10 cellular contexts compared by ENCODE assay signal in the genomic region with DNA sequence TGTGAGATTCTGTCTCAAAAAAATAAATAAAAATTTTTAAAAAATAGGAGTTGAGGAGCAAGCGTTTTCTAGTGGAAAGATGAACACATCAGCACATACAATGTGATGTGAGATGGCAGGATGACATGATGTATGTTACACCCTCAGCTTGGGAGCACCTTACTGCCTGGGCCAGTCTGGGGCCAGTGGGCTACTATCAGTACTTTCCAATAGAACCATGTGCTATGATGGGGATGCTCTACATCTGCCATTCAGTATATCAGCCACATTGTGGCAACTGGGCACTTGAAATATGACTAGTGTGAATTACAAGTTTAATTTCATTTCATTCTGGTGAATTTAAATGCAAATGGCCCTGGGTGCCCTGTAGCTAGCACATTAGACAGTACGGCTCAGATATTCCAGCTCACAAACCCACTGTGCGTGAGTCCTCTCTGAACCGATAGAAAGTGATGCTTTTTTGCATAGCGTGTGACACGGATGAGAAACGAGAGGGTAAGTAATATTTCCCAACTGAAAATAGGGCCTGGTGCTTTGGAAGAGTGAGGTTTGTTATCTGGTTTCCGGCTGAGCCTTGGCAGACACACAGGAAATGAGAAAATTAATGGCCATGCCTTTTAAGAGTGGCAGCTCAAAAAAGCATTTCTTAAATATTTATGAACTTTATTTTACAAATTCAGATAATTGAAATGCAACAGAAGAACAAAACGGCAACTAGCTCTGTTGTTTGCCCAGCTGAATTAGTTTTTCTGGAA.
DNase-seq lines count a peak whose midpoint lies in the region; ATAC-seq and TF ChIP-seq lines count a peak whose summit lies in the region.
"Had no signal": no experiment of that assay in that cellular context is flagged by ENCODE, and none has a peak within 500 bp of the region (broad histone marks: within the 10 kb centered on the region; RNA-seq: fewer than 3 reads in every experiment).

No MANE protein-coding gene starts in this region.

- H3K9me2 ChIP-seq in DOHH2 (replicated peaks; ENCODE audit: control insufficient read depth, low read length), result no peaks in the 10 kb centered on the region

- H3K9me3 ChIP-seq in DOHH2 (ENCODE audit: control insufficient read depth, insufficient read depth, low read length) (no peaks in the 10 kb centered on the region), body of pancreas (no peaks in the 10 kb centered on the region)
- H3K9me3 ChIP-seq: breast epithelium had no signal

- H3K36me3 ChIP-seq in DOHH2 (ENCODE audit: control insufficient read depth, low read length) (peaks cover 14% of the 10 kb centered on the region), body of pancreas (replicated peaks in 1 of 2; ENCODE audit: insufficient read depth in 1 of 2, low read depth in 2 of 2) (peaks cover 7 to 13% of the 10 kb centered on the region in 2 donors)
- H3K36me3 ChIP-seq: breast epithelium had no signal

- no peak for TF ChIP-seq CTCF in DOHH2 (IDR thresholded peaks at IDR 0.05; ENCODE audit: low read depth, low read length, poor library complexity, severe bottlenecking)
- TF ChIP-seq CTCF in body of pancreas (IDR thresholded peaks at IDR 0.05), result no peak

- H3K4me1 ChIP-seq in DOHH2 (ENCODE audit: control insufficient read depth, low read length) (peaks cover 65% of the 10 kb centered on the region), body of pancreas (peaks cover 45% of the 10 kb centered on the region)
- H3K4me1 ChIP-seq: breast epithelium had no signal

- H4K20me1 ChIP-seq in DOHH2 (ENCODE audit: control insufficient read depth, insufficient read depth, low read depth, low read length), result no peaks in the 10 kb centered on the region

- WGBS in body of pancreas, 2 donors, result 27 to 33% methylated on average over 9 of the region's 9 CpGs

- H3K27me3 ChIP-seq in DOHH2 (ENCODE audit: control insufficient read depth, low read length), result no peaks in the 10 kb centered on the region
- no peaks in the 10 kb centered on the region for H3K27me3 ChIP-seq in body of pancreas
- H3K27me3 ChIP-seq: breast epithelium had no signal

- peak overlapping the region; percentile 46 for H3K4me3 ChIP-seq in DOHH2 (ENCODE audit: low read length)
- H3K4me3 ChIP-seq in body of pancreas, result no peak overlapping the region
- H3K4me3 ChIP-seq: breast epithelium had no signal

- TF ChIP-seq POLR2A in body of pancreas (IDR thresholded peaks at IDR 0.05), result no peak

- peak; percentile 51 for ATAC-seq in GM21515 (IDR thresholded peaks at IDR 0.05; ENCODE audit: unreplicated experiment)
- ATAC-seq in body of pancreas, result no peak
- ATAC-seq: HCT116 had no signal

- H3K27ac ChIP-seq in DOHH2 (ENCODE audit: low read depth, low read length) (peak overlapping the region; percentile 78), body of pancreas (peak overlapping the region; percentile 6 to 60 (median 46))

- intact Hi-C loops in body of pancreas (cut with DNase I), result no loop called here

- DNase-seq in NCI-H146 treated with DMSO at 0.1 percent for 48 hours (lab: John Stamatoyannopoulos, UW; ENCODE audit: unreplicated experiment), result peak; percentile 93
- no peak for DNase-seq in body of pancreas
- peak; percentile 16 for DNase-seq in stimulated activated naive CD4-positive, alpha-beta T cell treated with Interleukin-2 at 50 U/mL for 16 hours (lab: John Stamatoyannopoulos, UW)
- no peak for DNase-seq in NOMO-1 treated with dmso at 0.1 percent for 144 hours (lab: John Stamatoyannopoulos, UW; ENCODE audit: unreplicated experiment)
- no peak for DNase-seq in activated gamma-delta T cell (lab: John Stamatoyannopoulos, UW)
- no peak for DNase-seq in activated CD4-positive, CD25-positive, alpha-beta regulatory T cell (lab: John Stamatoyannopoulos, UW)

- H3K4me2 ChIP-seq in DOHH2 (ENCODE audit: low read length), result peak overlapping the region; percentile 55

- peaks cover 27% of the 10 kb centered on the region for H3F3A ChIP-seq in DOHH2 (ENCODE audit: control insufficient read depth, insufficient read depth)

- H3K79me2 ChIP-seq in DOHH2 (ENCODE audit: control insufficient read depth, low read length), result no peaks in the 10 kb centered on the region

Comparison
In these comparisons a context has a peak if more than half of its experiments do, and no peak if none do; other contexts are left out.
1. DNase-seq: peak in NCI-H146 treated with DMSO at 0.1 percent for 48 hours (single experiment) and stimulated activated naive CD4-positive, alpha-beta T cell treated with Interleukin-2 at 50 U/mL for 16 hours (single experiment); none in body of pancreas (0 of 4), NOMO-1 treated with dmso at 0.1 percent for 144 hours (single experiment), activated gamma-delta T cell (single experiment) and activated CD4-positive, CD25-positive, alpha-beta regulatory T cell (0 of 4).